Comparison of ENCODE assay signal across 8 cellular contexts in the genomic region with DNA sequence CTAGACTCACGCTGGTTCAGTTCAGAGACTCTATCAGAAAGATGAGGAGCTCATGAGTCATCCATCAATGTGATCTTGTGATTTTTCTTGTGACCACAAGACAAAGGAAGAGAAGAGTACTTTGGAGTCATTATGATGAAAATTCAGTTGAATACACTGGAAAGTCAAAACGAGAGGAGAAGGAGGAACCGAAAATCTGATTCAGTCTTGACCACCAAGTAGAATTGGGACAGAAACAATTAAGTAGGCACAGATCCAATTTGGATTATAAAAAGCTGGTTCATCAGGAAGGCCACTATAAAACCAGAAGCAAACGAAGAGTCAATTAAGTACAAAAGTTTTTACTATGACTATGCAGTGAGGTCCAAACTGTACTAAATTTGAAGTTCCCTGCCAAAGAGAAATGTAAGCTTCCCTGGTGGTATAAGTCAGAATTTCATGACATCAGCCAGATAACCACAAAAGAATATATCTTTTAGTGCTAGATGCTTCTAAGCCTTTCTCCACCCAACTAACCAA.
DNase-seq lines count a peak whose midpoint lies in the region; ATAC-seq, FAIRE-seq and TF ChIP-seq lines count a peak whose summit lies in the region.

No MANE protein-coding gene starts in this region.

- FAIRE-seq in frontal cortex (lab: Jason Lieb, UNC): no peak

- 81 to 82% methylated on average over 4 of the region's 4 CpGs for WGBS in aorta, 2 donors

- no peaks in the 10 kb centered on the region for H3K36me3 ChIP-seq in right atrium auricular region
- H3K36me3 ChIP-seq in aorta (ENCODE audit: control insufficient read depth in 1 of 2, insufficient read depth in 2 of 2, low read length in 1 of 2): no peaks in the 10 kb centered on the region

- H3K4me1 ChIP-seq in right atrium auricular region (no peaks in the 10 kb centered on the region), aorta (ENCODE audit: control insufficient read depth in 1 of 2, insufficient read depth in 2 of 2, low read length in 2 of 2) (no peaks in the 10 kb centered on the region)

- no peaks in the 10 kb centered on the region for H3K27me3 ChIP-seq in right atrium auricular region
- no peaks in the 10 kb centered on the region for H3K27me3 ChIP-seq in aorta (ENCODE audit: control insufficient read depth in 1 of 2, insufficient read depth in 2 of 2, low read length in 1 of 2)

- DNase-seq in Right ventricle myocardium inferior (ENCODE audit: missing footprints) (no peak), right atrium auricular region (ENCODE audit: low spot score) (no peak), RKO (ENCODE audit: low spot score) (peak; percentile 39), fibroblast of the aortic adventitia (ENCODE audit: low read depth) (peak; percentile 73), aorta (no peak), NCI-H345 (lab: John Stamatoyannopoulos, UW) (no peak), frontal cortex (ENCODE audit: low spot score in 2 of 2) (no peak)

- H3K9me3 ChIP-seq in right atrium auricular region (no peaks in the 10 kb centered on the region), aorta (ENCODE audit: control insufficient read depth, low read length) (peaks cover 3% of the 10 kb centered on the region)

- H3K27ac ChIP-seq in right atrium auricular region (no peak overlapping the region), aorta (ENCODE audit: low read depth in 1 of 2, low read length in 2 of 2) (no peak overlapping the region)

- ATAC-seq in Right ventricle myocardium inferior (peak; percentile 46), HG02798 (IDR thresholded peaks at IDR 0.05; ENCODE audit: poor library complexity, unreplicated experiment) (peak; percentile 59), aorta (ENCODE audit: low FRiP score) (peak; percentile 44)

- intact Hi-C loops in Right ventricle myocardium inferior (cut with DNase I): no loop called here
- intact Hi-C loops in aorta (cut with DNase I): no loop called here

- TF ChIP-seq CTCF in right atrium auricular region (IDR thresholded peaks at IDR 0.05) (peak in 1 of 2 donors; percentile 15), fibroblast of the aortic adventitia (IDR thresholded peaks at IDR 0.05; ENCODE audit: insufficient read depth, low read length) (peak; percentile 42)

- H3K4me3 ChIP-seq in right atrium auricular region: no peak overlapping the region
- H3K4me3 ChIP-seq in fibroblast of the aortic adventitia (ENCODE audit: low read depth, low read length): no peak overlapping the region
- H3K4me3 ChIP-seq in aorta (ENCODE audit: low read length in 2 of 2): no peak overlapping the region

Comparison
In these comparisons a context has a peak if more than half of its experiments do, and no peak if none do; other contexts are left out.
1. DNase-seq: peak in RKO (single experiment) and fibroblast of the aortic adventitia (single experiment); none in Right ventricle myocardium inferior (single experiment), right atrium auricular region (single experiment), aorta (0 of 2), NCI-H345 (single experiment) and frontal cortex (0 of 2).
2. Peak in every context shown above with its lines, with median percentiles within 50 percentile points of each other: ATAC-seq.